13 cellular contexts compared by ENCODE assay signal in the genomic region with DNA sequence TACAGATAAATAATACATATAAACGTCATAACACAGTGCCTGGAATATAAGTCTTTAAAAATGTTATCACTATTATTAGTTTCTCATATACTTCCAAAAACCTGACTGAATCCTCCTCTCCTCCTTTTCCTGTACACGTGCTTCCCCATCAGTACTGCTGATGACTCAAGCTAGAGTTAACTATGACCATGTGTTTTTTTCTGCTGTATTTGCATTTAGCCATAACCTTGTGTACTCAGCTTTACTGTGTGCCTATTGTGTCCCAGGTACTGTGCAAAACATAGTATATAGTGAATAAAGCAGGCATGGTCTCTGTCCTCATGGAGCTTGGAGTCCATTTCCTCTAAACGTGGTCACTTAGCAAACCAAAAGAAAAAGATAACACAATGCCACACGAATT. TPM values are rescaled to one million over a fixed set of nuclear protein-coding genes. Genes with fewer than 3 reads are reported as not detected.
DNase-seq lines count a peak whose midpoint lies in the region; ATAC-seq and TF ChIP-seq lines count a peak whose summit lies in the region.
"Had no signal": no experiment of that assay in that cellular context is flagged by ENCODE, and none has a peak within 500 bp of the region (broad histone marks: within the 10 kb centered on the region; RNA-seq: fewer than 3 reads in every experiment).

No MANE protein-coding gene starts in this region.

- peaks cover 2 to 32% (median 29%) of the 10 kb centered on the region in 7 donors for H3K4me1 Mint-ChIP-seq in naive thymus-derived CD4-positive, alpha-beta T cell
- H3K4me1 Mint-ChIP-seq in T-cell: peaks cover 23 to 32% (median 28%) of the 10 kb centered on the region in 3 donors
- H3K4me1 Mint-ChIP-seq: stimulated activated effector memory CD8-positive, alpha-beta T cell treated with anti-CD3 and anti-CD28 coated beads, Interleukin-12 subunit alpha, Interleukin-12 subunit beta, amount 100 ng/mL, for 72 hours had no signal

- in situ Hi-C loops in Panc1 (cut with HindIII; ENCODE audit: low pct_unique_long_range_greater_than_20kb, low sequenced_read_pairs): no loop called here

- BruUV-seq in Panc1 (replicated peaks; lab: Mats Ljungman, UMichigan): no TSS peak

- H3K27ac Mint-ChIP-seq in naive thymus-derived CD4-positive, alpha-beta T cell: peak overlapping the region in 2 of 9 donors; percentile 22 to 47
- H3K27ac Mint-ChIP-seq in T-cell: no peak overlapping the region
- H3K27ac Mint-ChIP-seq: stimulated activated effector memory CD8-positive, alpha-beta T cell treated with anti-CD3 and anti-CD28 coated beads, Interleukin-12 subunit alpha, Interleukin-12 subunit beta, amount 100 ng/mL, for 72 hours had no signal

- peaks cover 0 to 5% (median 0%) of the 10 kb centered on the region in 5 donors for H3K36me3 Mint-ChIP-seq in naive thymus-derived CD4-positive, alpha-beta T cell
- peaks cover 5% of the 10 kb centered on the region for H3K36me3 Mint-ChIP-seq in T-cell
- H3K36me3 Mint-ChIP-seq: stimulated activated effector memory CD8-positive, alpha-beta T cell treated with anti-CD3 and anti-CD28 coated beads, Interleukin-12 subunit alpha, Interleukin-12 subunit beta, amount 100 ng/mL, for 72 hours had no signal

- TF ChIP-seq CTCF in Panc1 (IDR thresholded peaks at IDR 0.05) (no peak), omental fat pad (IDR thresholded peaks at IDR 0.05) (no peak)

- CTCF ChIA-PET in Panc1 (lab: Charles Lee): no interaction called here
- CTCF ChIA-PET in naive thymus-derived CD4-positive, alpha-beta T cell (lab: Charles Lee): no interaction called here
- CTCF ChIA-PET in T-cell (lab: Charles Lee): no interaction called here

- no peaks in the 10 kb centered on the region for H3K27me3 ChIP-seq in Panc1 (ENCODE audit: control insufficient read depth, insufficient read depth, low read length)
- no peaks in the 10 kb centered on the region for H3K27me3 ChIP-seq in naive thymus-derived CD4-positive, alpha-beta T cell (ENCODE audit: control insufficient read depth in 2 of 2, insufficient read depth in 2 of 2, low read length in 2 of 2)
- H3K27me3 ChIP-seq: Peyer's patch had no signal

- no peaks in the 10 kb centered on the region for H3K9me3 Mint-ChIP-seq in naive thymus-derived CD4-positive, alpha-beta T cell
- H3K9me3 Mint-ChIP-seq in T-cell: no peaks in the 10 kb centered on the region
- H3K9me3 Mint-ChIP-seq: stimulated activated effector memory CD8-positive, alpha-beta T cell treated with anti-CD3 and anti-CD28 coated beads, Interleukin-12 subunit alpha, Interleukin-12 subunit beta, amount 100 ng/mL, for 72 hours had no signal

- H3K4me1 ChIP-seq in Panc1 (ENCODE audit: control insufficient read depth, insufficient read depth, low read length): peaks cover 50% of the 10 kb centered on the region
- H3K4me1 ChIP-seq in naive thymus-derived CD4-positive, alpha-beta T cell (ENCODE audit: control insufficient read depth in 2 of 2, insufficient read depth in 2 of 2, low read length in 2 of 2): peaks cover 0 to 5% of the 10 kb centered on the region in 2 donors

- H3K4me3 ChIP-seq in Panc1 (ENCODE audit: low read depth in 2 of 2, low read length in 2 of 2): no peak overlapping the region
- no peak overlapping the region for H3K4me3 ChIP-seq in naive thymus-derived CD4-positive, alpha-beta T cell (ENCODE audit: low read length)
- H3K4me3 ChIP-seq: Peyer's patch had no signal

- ATAC-seq in Panc1 (peak; percentile 86), esophagus mucosa (peak; percentile 87), omental fat pad (ENCODE audit: low FRiP score) (peak; percentile 68), GM19035 (IDR thresholded peaks at IDR 0.05; ENCODE audit: unreplicated experiment) (no peak), T-cell (replicated peaks in 1 of 4) (no peak)
- no peak for ATAC-seq in naive thymus-derived CD4-positive, alpha-beta T cell
- ATAC-seq: stimulated activated effector memory CD8-positive, alpha-beta T cell treated with anti-CD3 and anti-CD28 coated beads, Interleukin-12 subunit alpha, Interleukin-12 subunit beta, amount 100 ng/mL, for 72 hours had no signal

- H3K27ac ChIP-seq in Panc1 (ENCODE audit: low read length): peak overlapping the region; percentile 78
- no peak overlapping the region for H3K27ac ChIP-seq in naive thymus-derived CD4-positive, alpha-beta T cell (ENCODE audit: low read depth, low read length)
- H3K27ac ChIP-seq: Peyer's patch had no signal

- intact Hi-C loops in Panc1 (cut with micrococcal nuclease; ENCODE audit: unreplicated experiment): no loop called here
- intact Hi-C loops in naive thymus-derived CD4-positive, alpha-beta T cell (cut with micrococcal nuclease): no loop called here

- POLR2A ChIA-PET in Panc1 (lab: Charles Lee): no interaction called here
- POLR2A ChIA-PET in naive thymus-derived CD4-positive, alpha-beta T cell (lab: Charles Lee): no interaction called here
- POLR2A ChIA-PET in T-cell (lab: Charles Lee): interaction anchor here in 1 of 2 donors (0.5 kb wide), 1 partner anchor 218 kb away, joined by 3 read pairs; no protein-coding TSS in a partner anchor

- no peaks in the 10 kb centered on the region for H3K9me3 ChIP-seq in Panc1 (ENCODE audit: control insufficient read depth, insufficient read depth, low read depth, low read length)
- no peaks in the 10 kb centered on the region for H3K9me3 ChIP-seq in naive thymus-derived CD4-positive, alpha-beta T cell (ENCODE audit: control insufficient read depth in 2 of 3, low read length in 3 of 3)
- H3K9me3 ChIP-seq: Peyer's patch had no signal

- no peaks in the 10 kb centered on the region for H3K36me3 ChIP-seq in Panc1 (ENCODE audit: control insufficient read depth, insufficient read depth, low read length)
- H3K36me3 ChIP-seq in naive thymus-derived CD4-positive, alpha-beta T cell (ENCODE audit: control insufficient read depth in 2 of 3, insufficient read depth in 3 of 3, low read length in 3 of 3): no peaks in the 10 kb centered on the region
- H3K36me3 ChIP-seq: Peyer's patch had no signal

- DNase-seq in GM03348 (ENCODE audit: low spot score): peak; percentile 73
- peak; percentile 36 for DNase-seq in Panc1 (ENCODE audit: low read depth, low spot score)
- DNase-seq in omental fat pad (ENCODE audit: low spot score): no peak
- DNase-seq in naive thymus-derived CD4-positive, alpha-beta T cell: no peak
- DNase-seq in NOMO-1 treated with DMSO at 0.1 percent for 48 hours (lab: John Stamatoyannopoulos, UW; ENCODE audit: unreplicated experiment): no peak
- no peak for DNase-seq in T-cell
- DNase-seq: anterior cingulate cortex, DMS79 treated with DMSO at 0.1 percent for 48 hours, NCI-H2029 treated with DMSO at 0.1 percent for 48 hours, Peyer's patch had no signal

- peak overlapping the region in 1 of 10 donors; percentile 43 for H3K4me3 Mint-ChIP-seq in naive thymus-derived CD4-positive, alpha-beta T cell
- no peak overlapping the region for H3K4me3 Mint-ChIP-seq in T-cell
- H3K4me3 Mint-ChIP-seq: stimulated activated effector memory CD8-positive, alpha-beta T cell treated with anti-CD3 and anti-CD28 coated beads, Interleukin-12 subunit alpha, Interleukin-12 subunit beta, amount 100 ng/mL, for 72 hours had no signal

- H3K27me3 Mint-ChIP-seq in naive thymus-derived CD4-positive, alpha-beta T cell: no peaks in the 10 kb centered on the region
- H3K27me3 Mint-ChIP-seq in T-cell: no peaks in the 10 kb centered on the region

RNA-seq across cellular contexts. Expression of gene ARHGAP32, which starts 56.5 kb away (rescaled TPM):
- total RNA-seq in Panc1 (2021; ENCODE audit: unreplicated experiment) (44.6 TPM), esophagus mucosa (57.2 TPM), omental fat pad (10 to 100 TPM; 11.2 to 21.7 (median 18.1) TPM), T-cell (1 to 10 TPM; 4.4 to 7.8 (median 6.5) TPM)
- 14.2 TPM for polyA plus RNA-seq in Panc1 (2012; ENCODE audit: insufficient read length)
- 10 to 100 TPM in 1 of 5 experiments, 1 to 10 TPM in 4; 4.7 to 10.5 (median 8.8) TPM for total RNA-seq in naive thymus-derived CD4-positive, alpha-beta T cell
- polyA plus RNA-seq in naive thymus-derived CD4-positive, alpha-beta T cell: 1 to 10 TPM; 2.3 to 2.8 TPM

Comparison
In these comparisons a context has a peak if more than half of its experiments do, and no peak if none do; other contexts are left out.
1. DNase-seq: peak in GM03348 (single experiment) and Panc1 (single experiment); none in omental fat pad (single experiment), naive thymus-derived CD4-positive, alpha-beta T cell (0 of 9), NOMO-1 treated with DMSO at 0.1 percent for 48 hours (single experiment) and T-cell (0 of 34).
2. ATAC-seq: peak in Panc1 (single experiment), esophagus mucosa (single experiment) and omental fat pad (single experiment); none in GM19035 (single experiment), naive thymus-derived CD4-positive, alpha-beta T cell (single experiment) and T-cell (0 of 4).